ENCODE assay signal across 26 cellular contexts in genomic region chr9:87798276-87798833, GRCh38.
"Had no signal": no experiment of that assay in that cellular context is flagged by ENCODE, and none has a peak within 500 bp of the region (broad histone marks: within the 10 kb centered on the region; RNA-seq: fewer than 3 reads in every experiment).

No MANE protein-coding gene starts in this region.

- H3K9me3 ChIP-seq: lower lobe of right lung, thoracic aorta, vagina had no signal

- H3K27ac Mint-ChIP-seq: activated CD4-positive, alpha-beta T cell treated with anti-CD3 and anti-CD28 coated beads, Interleukin-2, amount 10 ng/mL, durations not matched to agents 24 days and 14 days; activated CD8-positive, alpha-beta T cell treated with anti-CD3 and anti-CD28 coated beads, Interleukin-2, amount 10 ng/mL, durations not matched to agents 7 days and 5 days; activated naive CD8-positive, alpha-beta T cell; activated T-cell treated with anti-CD3 and anti-CD28 coated beads, Interleukin-2, amount 50 U/mL, for 24 hours; activated T-helper 2 cell treated with anti-CD3 and anti-CD28 coated beads, Interferon-gamma antibody, Interleukin-2, Interleukin-4, amounts not matched to agents 10 μg/mL and 5 μg/mL and 100 μg/mL, durations not matched to agents 14 hours and 24 hours and 36 hours; endodermal cell; naive thymus-derived CD4-positive, alpha-beta T cell; T-cell; type B pancreatic cell had no signal

- H3K27ac ChIP-seq: coronary artery, epithelial cell of prostate, lower lobe of right lung, thoracic aorta, vagina had no signal

- H3K4me3 Mint-ChIP-seq: activated CD4-positive, alpha-beta T cell treated with anti-CD3 and anti-CD28 coated beads, Interleukin-2, amount 10 ng/mL, durations not matched to agents 24 days and 14 days; activated CD8-positive, alpha-beta T cell treated with anti-CD3 and anti-CD28 coated beads, Interleukin-2, amount 10 ng/mL, durations not matched to agents 7 days and 5 days; activated naive CD8-positive, alpha-beta T cell; activated T-cell treated with anti-CD3 and anti-CD28 coated beads, Interleukin-2, amount 50 U/mL, for 24 hours; endodermal cell; naive thymus-derived CD4-positive, alpha-beta T cell; neural crest cell; T-cell; type B pancreatic cell had no signal

- H3K36me3 Mint-ChIP-seq: activated naive CD8-positive, alpha-beta T cell; naive thymus-derived CD4-positive, alpha-beta T cell; T-cell; type B pancreatic cell had no signal

- H3K9me3 Mint-ChIP-seq: activated T-cell treated with anti-CD3 and anti-CD28 coated beads, Interleukin-2, amount 50 U/mL, for 24 hours; activated T-helper 2 cell treated with anti-CD3 and anti-CD28 coated beads, Interferon-gamma antibody, Interleukin-2, Interleukin-4, amounts not matched to agents 10 μg/mL and 5 μg/mL and 100 μg/mL, durations not matched to agents 14 hours and 24 hours and 36 hours; endodermal cell; neural crest cell; T-cell; type B pancreatic cell had no signal

- H3K27me3 ChIP-seq: vagina had no signal

- DNase-seq: activated CD4-positive, alpha-beta T cell treated with anti-CD3 and anti-CD28 coated beads, Interleukin-2, amount 10 ng/mL, durations not matched to agents 24 days and 14 days; activated CD4-positive, CD25-positive, alpha-beta regulatory T cell; activated CD8-positive, alpha-beta T cell treated with anti-CD3 and anti-CD28 coated beads, Interleukin-2, amount 10 ng/mL, durations not matched to agents 7 days and 5 days; activated naive CD4-positive, alpha-beta T cell; activated T-cell treated with anti-CD3 and anti-CD28 coated beads, Interleukin-2, amount 50 U/mL, for 24 hours; amniotic stem cell; endodermal cell; foreskin fibroblast; kidney; lower lobe of right lung; naive thymus-derived CD4-positive, alpha-beta T cell; occipital lobe; retina; stimulated activated CD4-positive, alpha-beta T cell treated with anti-CD3 and anti-CD28 coated beads, Interleukin-4, amount 100 ng/mL, for 24 hours; stimulated activated naive CD4-positive, alpha-beta T cell treated with Interleukin-2 at 50 U/mL for 16 hours; T-cell; T-helper 9 cell had no signal

- H3K4me3 ChIP-seq: coronary artery, lower lobe of right lung, thoracic aorta, vagina had no signal

- H3K36me3 ChIP-seq: lower lobe of right lung, thoracic aorta, vagina had no signal

- ATAC-seq: activated CD8-positive, alpha-beta T cell treated with anti-CD3 and anti-CD28 coated beads, Interleukin-2, amount 10 ng/mL, durations not matched to agents 7 days and 5 days; left lobe of liver; lower lobe of right lung; naive thymus-derived CD4-positive, alpha-beta T cell; T-cell had no signal

- H3K27me3 Mint-ChIP-seq: activated naive CD8-positive, alpha-beta T cell; T-cell; type B pancreatic cell had no signal
